Comparison of ENCODE assay signal across 8 cellular contexts in the genomic region with DNA sequence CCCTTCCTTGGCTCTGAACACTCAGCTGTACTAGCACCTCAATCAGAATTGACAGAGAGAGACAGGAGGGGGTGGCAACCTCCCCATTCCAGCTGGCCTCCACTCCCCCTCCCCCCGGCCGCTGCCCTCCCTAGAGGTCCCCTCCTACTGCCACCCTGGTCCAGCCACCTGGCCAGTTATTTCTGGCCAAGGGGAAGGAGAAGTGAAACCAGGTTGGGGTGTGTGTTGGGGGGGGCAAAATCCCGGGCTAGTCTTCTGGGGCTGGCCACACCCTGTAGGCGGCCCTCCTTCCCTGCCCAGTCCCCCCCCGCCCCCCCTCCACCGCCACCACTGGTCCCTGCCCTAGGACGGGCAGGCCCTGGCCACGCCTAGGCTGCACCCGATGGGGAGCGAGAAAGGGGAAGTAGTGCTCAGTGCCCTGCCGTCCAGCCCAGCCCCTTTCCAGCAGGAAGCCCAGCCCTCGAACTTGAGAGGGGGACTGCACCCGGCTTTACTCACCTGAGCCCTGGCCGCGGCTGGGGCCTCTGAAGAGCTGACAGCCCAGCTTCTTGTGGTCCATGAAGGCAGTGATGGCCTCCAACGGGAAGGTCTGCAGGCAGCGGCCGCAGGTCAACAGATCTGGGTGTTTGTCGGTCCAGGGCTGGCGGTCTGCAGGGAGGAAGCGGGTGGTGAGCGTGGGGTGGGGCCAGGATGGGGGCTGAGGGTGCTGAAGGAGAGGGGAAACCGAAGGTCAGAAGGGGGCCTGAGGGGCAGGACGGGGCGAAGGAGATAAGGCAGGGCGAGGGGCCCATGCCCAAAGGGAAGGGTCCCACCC. TPM values are rescaled to one million over a fixed set of nuclear protein-coding genes. Genes with fewer than 3 reads are reported as not detected.
DNase-seq lines count a peak whose midpoint lies in the region; ATAC-seq, FAIRE-seq and TF ChIP-seq lines count a peak whose summit lies in the region.

No MANE protein-coding gene starts in this region.

- ATAC-seq in GM21367 (IDR thresholded peaks at IDR 0.05; ENCODE audit: unreplicated experiment), result peak; percentile 46
- ATAC-seq in HG03571 (IDR thresholded peaks at IDR 0.05; ENCODE audit: unreplicated experiment), result peak; percentile 57

- in situ Hi-C loops in T47D (cut with HindIII; ENCODE audit: low pct_unique_long_range_greater_than_20kb, low sequenced_read_pairs), result no loop called here

- CTCF ChIA-PET in RWPE1 (lab: Yijun Ruan, JAX), result interaction anchor here (0.6 kb wide), 1 partner anchor 14 kb away, joined by 4 read pairs; no protein-coding TSS in a partner anchor

- 1 to 5% (median 2%) methylated on average over 20 to 26 of the region's 26 CpGs for WGBS in small intestine, 3 donors

- DNase-seq in GF-D8 (lab: John Stamatoyannopoulos, UW) (peak; percentile 76), RWPE1 (ENCODE audit: low spot score) (peak; percentile 89), T47D (ENCODE audit: low read depth in 1 of 2, low spot score in 1 of 2) (peak; percentile 82 to 91), iPS-NIHi7 (ENCODE audit: extremely low spot score) (peak; percentile 72), small intestine (peak; percentile 94), NCI-H345 treated with DMSO at 0.1 percent for 48 hours (lab: John Stamatoyannopoulos, UW; ENCODE audit: unreplicated experiment) (no peak)

- no peak for TF ChIP-seq CTCF in RWPE1 (conservative IDR thresholded peaks at IDR 0.05; ENCODE audit: low read depth)

- H3K4me3 ChIP-seq in small intestine (ENCODE audit: low read depth in 1 of 2, low read length in 2 of 2), result peak overlapping the region; percentile 62 to 74

- POLR2A ChIA-PET in RWPE1 (lab: Yijun Ruan, JAX; ENCODE audit: low non-redundant PET), result interaction anchor here (0.5 kb wide), 1 partner anchor 105 kb away, joined by 3 read pairs; no protein-coding TSS in a partner anchor

- H3K36me3 ChIP-seq in small intestine (ENCODE audit: control insufficient read depth in 2 of 2, insufficient read depth in 2 of 2, low read length in 2 of 2), result peaks cover 2 to 5% of the 10 kb centered on the region in 2 donors

- H3K27ac ChIP-seq in RWPE1, result peak overlapping the region; percentile 90
- peak overlapping the region; percentile 76 to 95 for H3K27ac ChIP-seq in small intestine (ENCODE audit: low read depth in 1 of 2, low read length in 1 of 2)

- H3K27me3 ChIP-seq in small intestine (ENCODE audit: control insufficient read depth in 2 of 2, insufficient read depth in 2 of 2, low read length in 2 of 2), result no peaks in the 10 kb centered on the region

- no peak for FAIRE-seq in small intestine (lab: Jason Lieb, UNC)

- H3K9me3 ChIP-seq in small intestine (ENCODE audit: control insufficient read depth, low read depth), result no peaks in the 10 kb centered on the region

- peaks cover 2 to 15% of the 10 kb centered on the region in 2 donors for H3K4me1 ChIP-seq in small intestine (ENCODE audit: control insufficient read depth in 2 of 2, insufficient read depth in 1 of 2, low read depth in 1 of 2, low read length in 1 of 2)

RNA-seq across cellular contexts. Expression of a gene that starts 0.9 kb away (rescaled TPM):
- 10 to 100 TPM in 1 of 3 donors, 1 to 10 TPM in 2; 4.7 to 10.3 (median 8.6) TPM for polyA plus RNA-seq in small intestine

RNA-seq across cellular contexts. Expression of a gene that starts 3.6 kb away (rescaled TPM):
- 10 to 100 TPM; 33.2 to 49.7 (median 37.6) TPM for polyA plus RNA-seq in small intestine

RNA-seq across cellular contexts. Expression of a gene that starts 17.6 kb away (rescaled TPM):
- polyA plus RNA-seq in small intestine, result 10 to 100 TPM; 19.5 to 32.4 (median 30.9) TPM

RNA-seq across cellular contexts. Expression of a gene that starts 36.6 kb away (rescaled TPM):
- 100 to 1,000 TPM in 1 of 3 donors, 10 to 100 TPM in 2; 55.3 to 117 (median 83.5) TPM for polyA plus RNA-seq in small intestine
